In the genomic region with DNA sequence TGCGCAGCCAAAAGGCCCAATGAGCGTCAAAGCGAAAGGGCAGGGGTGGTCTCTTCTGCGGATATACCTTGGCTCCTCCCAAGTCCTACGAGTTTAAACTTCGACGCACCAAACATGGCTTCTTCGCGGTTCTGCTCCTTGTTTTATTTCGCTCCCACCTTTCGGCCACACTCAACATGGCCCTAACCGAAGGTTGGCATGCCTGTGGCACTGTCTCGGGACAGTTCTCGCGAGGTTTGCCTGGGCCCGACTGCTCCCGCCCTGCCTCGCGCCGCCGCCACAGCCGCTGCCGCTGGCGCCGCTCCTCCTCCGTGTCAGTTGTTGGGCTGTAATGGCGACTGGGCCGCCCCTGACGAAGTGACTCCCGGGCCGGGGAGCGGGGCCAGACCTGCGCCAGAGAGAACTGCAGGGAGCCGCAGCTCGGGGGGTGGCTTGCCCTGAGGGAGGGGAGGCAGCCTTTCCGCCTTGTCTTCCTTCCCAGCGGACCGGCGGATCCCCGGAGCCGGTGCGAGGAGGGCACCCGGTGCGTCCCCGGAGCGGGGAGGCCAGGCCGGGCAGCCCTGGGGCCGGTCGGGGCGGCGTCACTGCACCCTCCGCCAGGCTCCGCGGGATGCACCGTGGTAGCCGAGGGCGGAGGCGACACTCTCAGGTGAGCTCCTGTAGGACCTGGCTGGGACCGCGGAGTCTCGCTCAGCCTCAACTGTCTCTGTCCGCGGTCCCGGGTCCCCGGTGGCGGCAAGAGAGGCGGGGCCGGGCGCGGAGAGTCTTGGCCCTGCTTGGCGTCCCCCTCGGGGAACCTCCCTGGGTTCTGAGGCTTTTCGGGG, we compare ENCODE assay signal across 8 cellular contexts. TPM values are rescaled to one million over a fixed set of nuclear protein-coding genes. Genes with fewer than 3 reads are reported as not detected.
A peak's percentile ranks its signal among the peaks of the same experiment; 100 is the strongest.
DNase-seq lines count a peak whose midpoint lies in the region; ATAC-seq, FAIRE-seq and TF ChIP-seq lines count a peak whose summit lies in the region.

A gene with protein sequence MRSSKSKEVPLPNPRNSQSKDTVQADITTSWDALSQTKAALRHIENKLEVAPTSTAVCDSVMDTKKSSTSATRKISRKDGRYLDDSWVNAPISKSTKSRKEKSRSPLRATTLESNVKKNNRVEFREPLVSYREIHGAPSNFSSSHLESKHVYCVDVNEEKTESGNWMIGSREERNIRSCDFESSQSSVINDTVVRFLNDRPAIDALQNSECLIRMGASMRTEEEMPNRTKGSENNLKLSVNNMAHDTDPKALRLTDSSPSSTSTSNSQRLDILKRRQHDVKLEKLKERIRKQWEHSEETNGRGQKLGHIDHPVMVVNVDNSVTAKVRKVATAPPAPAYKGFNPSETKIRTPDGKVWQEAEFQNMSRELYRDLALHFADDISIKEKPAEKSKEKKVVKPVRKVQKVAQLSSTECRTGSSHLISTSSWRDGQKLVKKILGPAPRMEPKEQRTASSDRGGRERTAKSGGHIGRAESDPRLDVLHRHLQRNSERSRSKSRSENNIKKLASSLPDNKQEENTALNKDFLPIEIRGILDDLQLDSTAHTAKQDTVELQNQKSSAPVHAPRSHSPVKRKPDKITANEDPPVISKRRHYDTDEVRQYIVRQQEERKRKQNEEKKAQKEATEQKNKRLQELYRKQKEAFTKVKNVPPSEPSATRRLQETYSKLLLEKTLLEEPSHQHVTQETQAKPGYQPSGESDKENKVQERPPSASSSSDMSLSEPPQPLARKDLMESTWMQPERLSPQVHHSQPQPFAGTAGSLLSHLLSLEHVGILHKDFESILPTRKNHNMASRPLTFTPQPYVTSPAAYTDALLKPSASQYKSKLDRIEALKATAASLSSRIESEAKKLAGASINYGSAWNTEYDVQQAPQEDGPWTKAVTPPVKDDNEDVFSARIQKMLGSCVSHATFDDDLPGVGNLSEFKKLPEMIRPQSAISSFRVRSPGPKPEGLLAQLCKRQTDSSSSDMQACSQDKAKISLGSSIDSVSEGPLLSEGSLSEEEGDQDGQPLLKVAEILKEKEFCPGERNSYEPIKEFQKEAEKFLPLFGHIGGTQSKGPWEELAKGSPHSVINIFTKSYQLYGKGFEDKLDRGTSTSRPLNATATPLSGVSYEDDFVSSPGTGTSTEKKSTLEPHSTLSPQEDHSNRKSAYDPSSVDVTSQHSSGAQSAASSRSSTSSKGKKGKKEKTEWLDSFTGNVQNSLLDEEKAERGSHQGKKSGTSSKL (N-terminal part only) (plus strand): TSS at position 317 of the 824 bp plus-strand sequence. CDS start 31,372 bp downstream, outside the sequence.

- peak within 1 kb of the TSS; percentile 82 for H2BK5ac ChIP-seq in IMR-90 (ENCODE audit: low read depth, low read length, poor library complexity, severe bottlenecking)

- peak within 1 kb of the TSS; percentile 76; the same call in 1 of the 2 replicates for H2AK5ac ChIP-seq in IMR-90 (ENCODE audit: low read depth, low read length)

- CTCF ChIA-PET in IMR-90 (lab: Yijun Ruan, JAX): interaction anchor here (0.6 to 1.0 kb wide), 3 partner anchors 10 to 87 kb away, joined by 3 to 4 read pairs (median 3); no protein-coding TSS in a partner anchor
- CTCF ChIA-PET in endothelial cell of umbilical vein (lab: Charles Lee): interaction anchor here (0.7 to 1.5 kb wide), 10 partner anchors 14 to 214 kb away, joined by 3 to 6 read pairs (median 4); no protein-coding TSS in a partner anchor

- peak within 1 kb of the TSS; percentile 75 for H3K56ac ChIP-seq in IMR-90 (ENCODE audit: extremely low read depth, insufficient read depth, low read length)

- H3K18ac ChIP-seq in IMR-90 (ENCODE audit: low read depth, low read length): peak within 1 kb of the TSS; percentile 68

- H3K4me1 ChIP-seq in IMR-90 (ENCODE audit: control insufficient read depth, insufficient read depth, low read length): peaks cover 2% of the 10 kb centered on the region; the same call in 1 of the 2 replicates
- peaks cover 22% of the 10 kb centered on the region for H3K4me1 ChIP-seq in endothelial cell of umbilical vein (ENCODE audit: control insufficient read depth, extremely low read depth, insufficient read depth, low read length)

- H3K27ac ChIP-seq in IMR-90 (ENCODE audit: insufficient read depth, low read length): peak within 1 kb of the TSS; percentile 84
- peak within 1 kb of the TSS; percentile 55 for H3K27ac ChIP-seq in endothelial cell of umbilical vein (ENCODE audit: insufficient read depth, low read depth, low read length)

- peak within 1 kb of the TSS; percentile 53 to 76 for H4K8ac ChIP-seq in IMR-90 (ENCODE audit: low read depth in 2 of 2, low read length in 2 of 2)

- H3K79me2 ChIP-seq in endothelial cell of umbilical vein (ENCODE audit: control insufficient read depth, insufficient read depth, low read length): peaks cover 37% of the 10 kb centered on the region

- peak within 1 kb of the TSS; percentile 88 for H3K9ac ChIP-seq in IMR-90 (ENCODE audit: low read depth, low read length)
- H3K9ac ChIP-seq in endothelial cell of umbilical vein (replicated peaks; ENCODE audit: extremely low read depth, insufficient read depth, low read length): peak within 1 kb of the TSS; percentile 77

- H3K9me3 ChIP-seq in IMR-90 (ENCODE audit: control insufficient read depth, insufficient read depth, low read length) (no peaks in the 10 kb centered on the region), endothelial cell of umbilical vein (replicated peaks; ENCODE audit: control insufficient read depth, insufficient read depth, low read length) (no peaks in the 10 kb centered on the region)

- peak within 1 kb of the TSS; percentile 90 for H3K23ac ChIP-seq in IMR-90 (ENCODE audit: low read depth, low read length)

- TF ChIP-seq POLR2A in IMR-90 (IDR thresholded peaks at IDR 0.05; ENCODE audit: low read depth, low read length) (peak; percentile 70), endothelial cell of umbilical vein (IDR thresholded peaks at IDR 0.05; ENCODE audit: low read depth, low read length) (peak; percentile 87)

- peak within 1 kb of the TSS; percentile 24 for H2BK120ac ChIP-seq in IMR-90 (ENCODE audit: low read depth, low read length)

- peak within 1 kb of the TSS; percentile 62; the same call in 1 of the 3 replicates for H2BK15ac ChIP-seq in IMR-90 (ENCODE audit: low read depth, low read length)

- peak within 1 kb of the TSS; percentile 76 for H3K4me3 ChIP-seq in IMR-90 (ENCODE audit: insufficient read depth, low read depth, low read length)
- H3K4me3 ChIP-seq in endothelial cell of umbilical vein (replicated peaks in 1 of 3; ENCODE audit: insufficient read depth in 1 of 3, low read depth in 1 of 3, low read length in 3 of 3): peak within 1 kb of the TSS; percentile 88 to 95 (median 95)

- intact Hi-C loops in IMR-90 (cut with micrococcal nuclease) (loop anchor here (1.0 to 5.0 kb wide), 2 partner anchors 72 to 203 kb away; partner anchors contain the start of gene TOR1AIP1), endothelial cell of umbilical vein (cut with micrococcal nuclease) (loop anchor here (1.0 kb wide), 4 partner anchors 72 to 214 kb away; partner anchors contain the start of genes QSOX1 and TOR1AIP1)

- H3K14ac ChIP-seq in IMR-90 (replicated peaks; ENCODE audit: low read depth, low read length): peak within 1 kb of the TSS; percentile 70

- in situ Hi-C loops in IMR-90 (cut with MboI; ENCODE audit: low sequenced_read_pairs): no loop called here

- H3K4me2 ChIP-seq in IMR-90 (ENCODE audit: low read depth, low read length) (peak within 1 kb of the TSS; percentile 79), endothelial cell of umbilical vein (ENCODE audit: insufficient read depth, low read length) (peak within 1 kb of the TSS; percentile 98)

- dilution Hi-C loops in IMR-90 (cut with HindIII; ENCODE audit: low sequenced_read_pairs, unreplicated experiment) (no loop called here), endothelial cell of umbilical vein (cut with MboI; ENCODE audit: extremely low pct_ligation_motif_present, low sequenced_read_pairs) (no loop called here)

- peak; percentile 99 for FAIRE-seq in endothelial cell of umbilical vein (lab: Jason Lieb, UNC)

- TF ChIP-seq CTCF in IMR-90 (conservative IDR thresholded peaks at IDR 0.05; ENCODE audit: low read depth, low read length) (no peak), endothelial cell of umbilical vein (IDR thresholded peaks at IDR 0.05; ENCODE audit: extremely low read depth in 1 of 2, insufficient read depth in 1 of 2, low read depth in 1 of 2, low read length in 2 of 2) (no peak)

- peak within 1 kb of the TSS; percentile 77 for H3K4ac ChIP-seq in IMR-90 (ENCODE audit: low read depth, low read length)

- no peak for TF ChIP-seq RAD21 in IMR-90 (IDR thresholded peaks at IDR 0.05; ENCODE audit: low read length)

- 0% methylated on average over 36 of the region's 73 CpGs; no CpG with 5 or more reads in 1 of the 2 experiments for WGBS in IMR-90 (ENCODE audit: extremely low coverage in 2 of 2, insufficient read length in 1 of 2), 2 experiments

- ATAC-seq in GM21528 (IDR thresholded peaks at IDR 0.05; ENCODE audit: low FRiP score, unreplicated experiment): peak; percentile 93
- peak; percentile 96 for ATAC-seq in IMR-90 (ENCODE audit: low read depth)

- peak within 1 kb of the TSS; percentile 60 for H2AK9ac ChIP-seq in IMR-90 (replicated peaks; ENCODE audit: low read depth, low read length, poor library complexity)

- H4K20me1 ChIP-seq in IMR-90 (ENCODE audit: insufficient read depth, low read length) (peaks cover 8% of the 10 kb centered on the region; the same call in 1 of the 2 replicates), endothelial cell of umbilical vein (replicated peaks; ENCODE audit: control insufficient read depth, extremely low read depth, insufficient read depth, low read length) (peaks cover 2% of the 10 kb centered on the region)

- DNase-seq in DMS 273 (lab: John Stamatoyannopoulos, UW; ENCODE audit: unreplicated experiment): peak; percentile 100
- DNase-seq in IMR-90: peak; percentile 99
- peak; percentile 99 for DNase-seq in OCI-M1 (lab: John Stamatoyannopoulos, UW)
- DNase-seq in activated T-cell treated with anti-CD3 and anti-CD28 coated beads for 24 hours (ENCODE audit: low read depth): peak; percentile 97
- DNase-seq in endothelial cell of umbilical vein (ENCODE audit: low read depth, low spot score): peak; percentile 99
- peak; percentile 96 for DNase-seq in midbrain (lab: John Stamatoyannopoulos, UW)
- DNase-seq in stimulated activated CD8-positive, alpha-beta memory T cell treated with anti-CD3 and anti-CD28 coated beads, Interleukin-2, amount 100 ng/mL, for 1 hour (ENCODE audit: low read depth in 2 of 2): peak; percentile 93 to 95

- H4K91ac ChIP-seq in IMR-90 (ENCODE audit: insufficient read depth, low read depth, low read length): peak within 1 kb of the TSS; percentile 47

- peak within 1 kb of the TSS; percentile 99 for H2AFZ ChIP-seq in IMR-90 (replicated peaks; ENCODE audit: low read length, poor library complexity)
- peak within 1 kb of the TSS; percentile 94 for H2AFZ ChIP-seq in endothelial cell of umbilical vein (ENCODE audit: low read depth, low read length)

- BruUV-seq in IMR-90 (replicated peaks; lab: Mats Ljungman, UMichigan): no TSS peak
- no TSS peak for BruUV-seq in endothelial cell of umbilical vein (replicated peaks; lab: Mats Ljungman, UMichigan)

- no peaks in the 10 kb centered on the region for H3K9me1 ChIP-seq in IMR-90 (ENCODE audit: insufficient read depth, low read length)
- H3K9me1 ChIP-seq in endothelial cell of umbilical vein (replicated peaks; ENCODE audit: control insufficient read depth, extremely low read depth, insufficient read depth, low read length): no peaks in the 10 kb centered on the region

- H3K27me3 ChIP-seq in IMR-90 (ENCODE audit: control insufficient read depth, insufficient read depth, low read length) (no peaks in the 10 kb centered on the region), endothelial cell of umbilical vein (ENCODE audit: control insufficient read depth in 2 of 2, insufficient read depth in 2 of 2, low read length in 2 of 2) (no peaks in the 10 kb centered on the region)

- POLR2A ChIA-PET in IMR-90 (lab: Charles Lee; ENCODE audit: unreplicated experiment) (interaction anchor here (1.0 kb wide), 1 partner anchor 23 kb away, joined by 3 read pairs; no protein-coding TSS in a partner anchor), endothelial cell of umbilical vein (lab: Charles Lee) (interaction anchor here (0.5 to 1.0 kb wide), 3 partner anchors 72 to 399 kb away, joined by 3 to 5 read pairs (median 4); partner anchors contain the start of gene QSOX1)

- H3K79me1 ChIP-seq in IMR-90 (ENCODE audit: low read depth in 1 of 2, low read length in 2 of 2): peaks cover 3 to 16% of the 10 kb centered on the region in 2 experiments; a peak in 3 of 4 replicates

- peak within 1 kb of the TSS; percentile 56 for H4K5ac ChIP-seq in IMR-90 (ENCODE audit: low read depth, low read length)

- H2BK20ac ChIP-seq in IMR-90 (ENCODE audit: low read depth, low read length): peak within 1 kb of the TSS; percentile 22; the same call in 1 of the 2 replicates

- H3K36me3 ChIP-seq in IMR-90 (ENCODE audit: control insufficient read depth, insufficient read depth, low read length) (no peaks in the 10 kb centered on the region), endothelial cell of umbilical vein (ENCODE audit: control insufficient read depth in 2 of 2, extremely low read depth in 1 of 2, insufficient read depth in 2 of 2, low read length in 2 of 2) (no peaks in the 10 kb centered on the region)

RNA-seq across cellular contexts. Expression of the gene that starts here (rescaled TPM):
- 36.4 and 55.8 TPM in 2 replicates for total RNA-seq in IMR-90 (2012; rRNA removed)
- 4.5 and 5.0 TPM in 2 replicates for polyA plus RNA-seq in IMR-90 (2012; rRNA removed)
- 0.68 and 1.4 TPM in 2 replicates for polyA plus RNA-seq in IMR-90 (2012; cell fraction: cytosol; rRNA removed)
- 1.5 and 15.4 TPM in 2 replicates for polyA plus RNA-seq in IMR-90 (2012; cell fraction: nucleus; rRNA removed; ENCODE audit: low replicate concordance)
- 30.1 and 30.3 TPM in 2 replicates for total RNA-seq in endothelial cell of umbilical vein
- 2.7 and 4.8 TPM in 2 replicates for polyA plus RNA-seq in endothelial cell of umbilical vein
- 4.6 and 4.9 TPM in 2 replicates for polyA plus RNA-seq in endothelial cell of umbilical vein (2011; cell fraction: cytosol; rRNA removed)
- 17.3 and 23.6 TPM in 2 replicates for polyA plus RNA-seq in endothelial cell of umbilical vein (2011; cell fraction: nucleus; rRNA removed)
- 9.5 and 16.7 TPM in 2 replicates for polyA plus RNA-seq in endothelial cell of umbilical vein (2012)
- 25.3 and 28.2 TPM in 2 replicates for polyA minus RNA-seq in endothelial cell of umbilical vein
- 38.2 TPM for polyA minus RNA-seq in endothelial cell of umbilical vein (2011; cell fraction: cytosol; rRNA and poly(A)+ RNA removed)
- 36.8 and 50.8 TPM in 2 replicates for polyA minus RNA-seq in endothelial cell of umbilical vein (2011; cell fraction: nucleus; rRNA and poly(A)+ RNA removed)

Comparison
In these comparisons a context has a peak if more than half of its experiments do, and no peak if none do; other contexts are left out.
1. Peak in every context shown above with its lines: DNase-seq, ATAC-seq, H3K4me3 ChIP-seq and H3K27ac ChIP-seq.